8 cellular contexts compared by ENCODE assay signal in the genomic region with DNA sequence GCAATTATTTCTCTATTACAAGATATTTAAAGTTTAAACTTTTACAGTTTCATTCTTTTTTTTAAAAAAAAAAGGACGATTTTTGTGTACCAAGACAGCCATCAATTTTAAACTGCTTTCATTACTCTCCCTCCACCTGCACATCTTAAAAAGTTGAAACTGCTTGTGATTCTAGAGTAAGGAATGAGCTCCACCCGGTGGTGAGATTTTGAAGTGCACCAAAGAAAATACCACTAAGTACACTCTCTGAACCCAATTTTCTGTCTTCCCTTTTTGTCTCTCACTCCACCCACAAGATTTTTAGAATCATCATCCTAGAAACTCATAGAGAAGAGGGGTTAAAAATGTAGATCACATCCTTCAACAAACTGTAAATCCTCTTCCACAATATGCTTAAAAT.
A peak's percentile ranks its signal among the peaks of the same experiment; 100 is the strongest.
DNase-seq lines count a peak whose midpoint lies in the region; ATAC-seq and TF ChIP-seq lines count a peak whose summit lies in the region.

No MANE protein-coding gene starts in this region.

- CTCF ChIA-PET in activated CD8-positive, alpha-beta T cell treated with anti-CD3 and anti-CD28 coated beads, Interleukin-2, amount 10 ng/mL, durations not matched to agents 7 days and 5 days (lab: Charles Lee) = interaction anchor here (0.7 to 1.1 kb wide), 3 partner anchors 15 to 526 kb away, joined by 3 read pairs; no protein-coding TSS in a partner anchor

- H3K4me3 ChIP-seq in fibroblast of pulmonary artery (replicated peaks; ENCODE audit: low read depth, low read length) (no peak overlapping the region), ovary (no peak overlapping the region)

- ATAC-seq in activated CD4-positive, CD25-positive, alpha-beta regulatory T cell treated with anti-CD3 and anti-CD28 coated beads, Interleukin-2, amount 50 U/mL, for 24 hours = no peak
- ATAC-seq in HG02759 (IDR thresholded peaks at IDR 0.05; ENCODE audit: unreplicated experiment) = peak; percentile 49
- ATAC-seq in activated CD8-positive, alpha-beta T cell treated with anti-CD3 and anti-CD28 coated beads, Interleukin-2, amount 10 ng/mL, durations not matched to agents 7 days and 5 days = no peak
- no peak for ATAC-seq in HG02610 (IDR thresholded peaks at IDR 0.05; ENCODE audit: unreplicated experiment)

- H3K27me3 ChIP-seq in ovary = no peaks in the 10 kb centered on the region

- 0 to 3% (median 0%) methylated on average over 2 of the region's 2 CpGs for WGBS in ovary, 3 donors

- TF ChIP-seq EP300 in ovary (IDR thresholded peaks at IDR 0.05) = no peak

- H3K4me1 Mint-ChIP-seq in activated CD8-positive, alpha-beta T cell treated with anti-CD3 and anti-CD28 coated beads, Interleukin-2, amount 10 ng/mL, durations not matched to agents 7 days and 5 days (ENCODE audit: low read depth) = no peaks in the 10 kb centered on the region

- no peaks in the 10 kb centered on the region for H3K9me3 ChIP-seq in ovary

- TF ChIP-seq CTCF in fibroblast of pulmonary artery (IDR thresholded peaks at IDR 0.05; ENCODE audit: low read length, missing control alignments) = peak; percentile 56
- peak; percentile 21 to 41 (median 39) for TF ChIP-seq CTCF in ovary (IDR thresholded peaks at IDR 0.05)

- H3K36me3 ChIP-seq in ovary = no peaks in the 10 kb centered on the region

- POLR2A ChIA-PET in activated CD8-positive, alpha-beta T cell treated with anti-CD3 and anti-CD28 coated beads, Interleukin-2, amount 10 ng/mL, durations not matched to agents 7 days and 5 days (lab: Charles Lee) = interaction anchor here (0.6 kb wide), 1 partner anchor 1142 kb away, joined by 3 read pairs; no protein-coding TSS in a partner anchor

- TF ChIP-seq POLR2A in ovary (IDR thresholded peaks at IDR 0.05) = no peak

- no peak overlapping the region for H3K4me3 Mint-ChIP-seq in activated CD8-positive, alpha-beta T cell treated with anti-CD3 and anti-CD28 coated beads, Interleukin-2, amount 10 ng/mL, durations not matched to agents 7 days and 5 days

- H3K27ac ChIP-seq in ovary = no peak overlapping the region

- no peaks in the 10 kb centered on the region for H3K36me3 Mint-ChIP-seq in activated CD8-positive, alpha-beta T cell treated with anti-CD3 and anti-CD28 coated beads, Interleukin-2, amount 10 ng/mL, durations not matched to agents 7 days and 5 days (ENCODE audit: low read depth)

- intact Hi-C loops in ovary (cut with DNase I) = no loop called here

- no peaks in the 10 kb centered on the region for H3K9me3 Mint-ChIP-seq in activated CD8-positive, alpha-beta T cell treated with anti-CD3 and anti-CD28 coated beads, Interleukin-2, amount 10 ng/mL, durations not matched to agents 7 days and 5 days (ENCODE audit: insufficient read depth)

- no peaks in the 10 kb centered on the region for H3K27me3 Mint-ChIP-seq in activated CD8-positive, alpha-beta T cell treated with anti-CD3 and anti-CD28 coated beads, Interleukin-2, amount 10 ng/mL, durations not matched to agents 7 days and 5 days (ENCODE audit: low read depth)

- DNase-seq in activated CD4-positive, CD25-positive, alpha-beta regulatory T cell treated with anti-CD3 and anti-CD28 coated beads, Interleukin-2, amount 50 U/mL, for 72 hours = peak; percentile 33
- DNase-seq in NCI-H345 treated with DMSO at 0.1 percent for 48 hours (lab: John Stamatoyannopoulos, UW; ENCODE audit: unreplicated experiment) = peak; percentile 14
- DNase-seq in activated CD8-positive, alpha-beta T cell treated with anti-CD3 and anti-CD28 coated beads, Interleukin-2, amount 10 ng/mL, durations not matched to agents 7 days and 5 days = peak; percentile 56
- DNase-seq in fibroblast of pulmonary artery (ENCODE audit: low read depth) = peak; percentile 58
- peak in 3 of 5 donors; percentile 18 to 60 (median 50) for DNase-seq in ovary

- no peak overlapping the region for H3K27ac Mint-ChIP-seq in activated CD8-positive, alpha-beta T cell treated with anti-CD3 and anti-CD28 coated beads, Interleukin-2, amount 10 ng/mL, durations not matched to agents 7 days and 5 days

- no peaks in the 10 kb centered on the region for H3K4me1 ChIP-seq in ovary (ENCODE audit: insufficient read depth)
